25 cellular contexts compared by ENCODE assay signal in the genomic region with DNA sequence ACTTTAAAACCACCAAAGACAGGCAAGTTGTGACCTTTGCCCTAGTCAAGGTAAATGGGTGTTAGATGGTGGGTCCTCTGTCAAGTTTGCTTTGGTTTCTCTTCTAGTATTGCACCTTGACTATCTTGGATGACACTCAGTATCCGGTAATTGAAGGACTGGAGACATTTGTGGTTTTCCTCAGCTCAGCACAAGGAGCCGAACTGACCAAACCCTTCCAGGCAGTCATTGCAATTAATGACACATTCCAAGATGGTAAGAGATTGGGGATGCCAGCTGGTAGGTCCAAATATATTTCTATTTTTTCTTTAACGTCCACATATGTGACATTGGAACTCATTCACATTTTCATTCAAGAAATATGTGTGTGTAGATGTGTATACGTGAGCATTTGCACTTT.
"Had no signal": no experiment of that assay in that cellular context is flagged by ENCODE, and none has a peak within 500 bp of the region (broad histone marks: within the 10 kb centered on the region; RNA-seq: fewer than 3 reads in every experiment).

No MANE protein-coding gene starts in this region.

- H3K27me3 ChIP-seq: adrenal gland, body of pancreas, cardiac muscle cell, colonic mucosa, gastrocnemius medialis, spleen had no signal

- H3K27ac Mint-ChIP-seq: activated naive CD8-positive, alpha-beta T cell; nephron; type B pancreatic cell had no signal

- DNase-seq: activated CD4-positive, alpha-beta T cell treated with anti-CD3 and anti-CD28 coated beads for 4 hours; activated CD4-positive, alpha-beta T cell treated with anti-CD3 and anti-CD28 coated beads, Interleukin-2, amount 50 U/mL, for 48 hours; activated CD8-positive, alpha-beta memory T cell treated with anti-CD3 and anti-CD28 coated beads for 24 hours; activated effector memory CD4-positive, alpha-beta T cell treated with Interleukin-2 at 50 U/mL for 16 hours; activated naive CD4-positive, alpha-beta T cell treated with Interleukin-2 at 50 U/mL for 16 hours; adrenal gland; aorta; body of pancreas; cerebellar nuclear complex; colonic mucosa; effector CD8-positive, alpha-beta T cell; gastrocnemius medialis; glutamatergic neuron; left ventricle myocardium inferior; mucosa of descending colon; posterior cingulate gyrus; right cardiac atrium; spleen; stimulated activated naive CD4-positive, alpha-beta T cell treated with Interleukin-2 at 50 U/mL for 16 hours had no signal

- H3K27ac ChIP-seq: adrenal gland, body of pancreas, cardiac muscle cell, colonic mucosa, gastrocnemius medialis, left ventricle myocardium inferior, spleen, VCaP had no signal

- H3K27me3 Mint-ChIP-seq: type B pancreatic cell had no signal

- ATAC-seq: body of pancreas, gastrocnemius medialis, mucosa of descending colon, right cardiac atrium had no signal

- H3K36me3 Mint-ChIP-seq: activated naive CD8-positive, alpha-beta T cell had no signal

- H3K4me3 Mint-ChIP-seq: activated naive CD8-positive, alpha-beta T cell; nephron; type B pancreatic cell had no signal

- H3K4me1 ChIP-seq: adrenal gland, body of pancreas, colonic mucosa, gastrocnemius medialis, left ventricle myocardium inferior, spleen had no signal

- H3K4me3 ChIP-seq: adrenal gland, body of pancreas, cardiac muscle cell, colonic mucosa, gastrocnemius medialis, left ventricle myocardium inferior, lung, mucosa of descending colon, spleen had no signal

- H3K9me3 Mint-ChIP-seq: nephron, type B pancreatic cell had no signal

- H3K36me3 ChIP-seq: adrenal gland, cardiac muscle cell, colonic mucosa, gastrocnemius medialis, left ventricle myocardium inferior, spleen had no signal

- H3K9me3 ChIP-seq: adrenal gland, body of pancreas, colonic mucosa, gastrocnemius medialis, left ventricle myocardium inferior, mucosa of descending colon, spleen had no signal
